In the genomic region with DNA sequence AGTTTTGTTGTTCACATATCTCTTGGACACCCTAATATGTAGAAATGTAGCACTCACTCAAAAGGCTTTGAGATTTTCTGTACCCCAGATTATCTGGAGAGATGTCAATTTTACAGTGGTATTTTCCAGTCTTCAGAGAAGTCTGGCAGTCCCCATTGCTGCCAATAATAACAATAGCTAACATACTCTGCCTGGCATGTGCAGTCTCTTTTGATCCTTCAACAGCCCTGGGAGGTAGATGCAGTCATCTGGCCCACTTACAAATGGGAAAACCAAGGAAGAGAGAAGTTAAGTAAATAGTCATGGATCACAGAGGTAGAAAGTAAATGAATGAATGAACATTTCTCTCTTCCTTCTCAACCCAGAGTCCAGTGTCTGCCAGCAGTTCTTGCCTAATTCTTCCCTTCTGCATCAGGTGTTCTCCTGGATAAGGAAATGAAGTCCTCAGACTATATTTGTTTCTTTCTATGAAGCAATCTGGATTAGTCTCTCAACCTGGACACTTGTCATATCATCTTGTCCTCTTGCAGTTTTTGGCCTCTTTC, we compare ENCODE assay signal across 1 cellular context.
TF ChIP-seq lines count a peak whose summit lies in the region.

No MANE protein-coding gene starts in this region.

TF ChIP-seq in IMR-90, 13 proteins besides CTCF, POLR2A, EP300 and RAD21 (continued from another document):
- TF ChIP-seq, protein P1, sequence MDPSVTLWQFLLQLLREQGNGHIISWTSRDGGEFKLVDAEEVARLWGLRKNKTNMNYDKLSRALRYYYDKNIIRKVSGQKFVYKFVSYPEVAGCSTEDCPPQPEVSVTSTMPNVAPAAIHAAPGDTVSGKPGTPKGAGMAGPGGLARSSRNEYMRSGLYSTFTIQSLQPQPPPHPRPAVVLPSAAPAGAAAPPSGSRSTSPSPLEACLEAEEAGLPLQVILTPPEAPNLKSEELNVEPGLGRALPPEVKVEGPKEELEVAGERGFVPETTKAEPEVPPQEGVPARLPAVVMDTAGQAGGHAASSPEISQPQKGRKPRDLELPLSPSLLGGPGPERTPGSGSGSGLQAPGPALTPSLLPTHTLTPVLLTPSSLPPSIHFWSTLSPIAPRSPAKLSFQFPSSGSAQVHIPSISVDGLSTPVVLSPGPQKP (IDR thresholded peaks at IDR 0.05; ENCODE audit: borderline replicate concordance, low read depth, low read length) = no peak
- TF ChIP-seq CEBPB (IDR thresholded peaks at IDR 0.05; ENCODE audit: low read depth, low read length) (no peak), MXI1 (IDR thresholded peaks at IDR 0.05; ENCODE audit: borderline replicate concordance, low read depth, low read length) (no peak)
- TF ChIP-seq, protein P2, sequence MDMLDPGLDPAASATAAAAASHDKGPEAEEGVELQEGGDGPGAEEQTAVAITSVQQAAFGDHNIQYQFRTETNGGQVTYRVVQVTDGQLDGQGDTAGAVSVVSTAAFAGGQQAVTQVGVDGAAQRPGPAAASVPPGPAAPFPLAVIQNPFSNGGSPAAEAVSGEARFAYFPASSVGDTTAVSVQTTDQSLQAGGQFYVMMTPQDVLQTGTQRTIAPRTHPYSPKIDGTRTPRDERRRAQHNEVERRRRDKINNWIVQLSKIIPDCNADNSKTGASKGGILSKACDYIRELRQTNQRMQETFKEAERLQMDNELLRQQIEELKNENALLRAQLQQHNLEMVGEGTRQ (IDR thresholded peaks at IDR 0.05; ENCODE audit: low read depth, low read length) = no peak
